ENCODE assay signal across 1 cellular context in genomic region chr19:5403968-5404640, GRCh38.
TF ChIP-seq lines count a peak whose summit lies in the region.

No MANE protein-coding gene starts in this region.

TF ChIP-seq in HepG2, 621 proteins besides CTCF, POLR2A, EP300 and RAD21 (continued from another document and continues in another):
- TF ChIP-seq ZBTB39 (CRISPR knock-in tag; IDR thresholded peaks at IDR 0.05) (no peak), PAWR (CRISPR knock-in tag; IDR thresholded peaks at IDR 0.05; ENCODE audit: borderline replicate concordance) (no peak), ZSCAN9 (CRISPR knock-in tag; IDR thresholded peaks at IDR 0.05; ENCODE audit: borderline replicate concordance) (peak; percentile 99), FOSL1 (CRISPR knock-in tag; IDR thresholded peaks at IDR 0.05; ENCODE audit: borderline replicate concordance) (no peak), ZNF563 (CRISPR knock-in tag; IDR thresholded peaks at IDR 0.05) (0 out of 2 replicates have a peak, but pooled peaks have one; percentile 27), ZNF292 (CRISPR knock-in tag; IDR thresholded peaks at IDR 0.05; ENCODE audit: borderline replicate concordance, low read depth) (no peak), ZNF282 (IDR thresholded peaks at IDR 0.05; ENCODE audit: partially characterized antibody) (no peak), TIGD3 (CRISPR knock-in tag; IDR thresholded peaks at IDR 0.05; ENCODE audit: borderline replicate concordance) (no peak; the same call in 1 of the 2 replicates), HHEX (CRISPR knock-in tag; IDR thresholded peaks at IDR 0.05) (no peak), HNRNPLL (IDR thresholded peaks at IDR 0.05; ENCODE audit: low read depth, low read length, poor library complexity, severe bottlenecking) (no peak), ZFP82 (CRISPR knock-in tag; IDR thresholded peaks at IDR 0.05; ENCODE audit: borderline replicate concordance) (no peak), SUZ12 (IDR thresholded peaks at IDR 0.05; ENCODE audit: low read depth, low read length) (no peak), TEAD3 (CRISPR knock-in tag; optimal IDR thresholded peaks at IDR 0.05; ENCODE audit: borderline replicate concordance) (no peak), RNF2 (conservative IDR thresholded peaks at IDR 0.05; ENCODE audit: low read depth) (no peak), NFIC (IDR thresholded peaks at IDR 0.05; ENCODE audit: low read length) (no peak), ZNF3 (CRISPR knock-in tag; IDR thresholded peaks at IDR 0.05) (0 out of 2 replicates have a peak, but pooled peaks have one; percentile 26), CHD4 (IDR thresholded peaks at IDR 0.05; ENCODE audit: borderline replicate concordance, low read length) (no peak), NFKBIZ (CRISPR knock-in tag; IDR thresholded peaks at IDR 0.05) (peak; percentile 87; the same call in 1 of the 2 replicates), KLF6 (CRISPR knock-in tag; IDR thresholded peaks at IDR 0.05) (peak; percentile 99), SIN3A (IDR thresholded peaks at IDR 0.05; ENCODE audit: borderline replicate concordance, low read depth, low read length) (no peak), TRIM22 (IDR thresholded peaks at IDR 0.05) (no peak), PRPF4 (IDR thresholded peaks at IDR 0.05; ENCODE audit: low read depth, low read length, poor library complexity, severe bottlenecking) (no peak), KLF16 (CRISPR knock-in tag; IDR thresholded peaks at IDR 0.05) (peak in 1 of 2 experiments; percentile 94; a peak in 2 of 4 replicates), TOPORS (CRISPR knock-in tag; IDR thresholded peaks at IDR 0.05) (no peak), PHF8 (CRISPR knock-in tag; IDR thresholded peaks at IDR 0.05) (no peak)
- TF ChIP-seq, protein P1, sequence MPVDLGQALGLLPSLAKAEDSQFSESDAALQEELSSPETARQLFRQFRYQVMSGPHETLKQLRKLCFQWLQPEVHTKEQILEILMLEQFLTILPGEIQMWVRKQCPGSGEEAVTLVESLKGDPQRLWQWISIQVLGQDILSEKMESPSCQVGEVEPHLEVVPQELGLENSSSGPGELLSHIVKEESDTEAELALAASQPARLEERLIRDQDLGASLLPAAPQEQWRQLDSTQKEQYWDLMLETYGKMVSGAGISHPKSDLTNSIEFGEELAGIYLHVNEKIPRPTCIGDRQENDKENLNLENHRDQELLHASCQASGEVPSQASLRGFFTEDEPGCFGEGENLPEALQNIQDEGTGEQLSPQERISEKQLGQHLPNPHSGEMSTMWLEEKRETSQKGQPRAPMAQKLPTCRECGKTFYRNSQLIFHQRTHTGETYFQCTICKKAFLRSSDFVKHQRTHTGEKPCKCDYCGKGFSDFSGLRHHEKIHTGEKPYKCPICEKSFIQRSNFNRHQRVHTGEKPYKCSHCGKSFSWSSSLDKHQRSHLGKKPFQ (CRISPR knock-in tag; IDR thresholded peaks at IDR 0.05; ENCODE audit: insufficient replicate concordance), result no peak
- TF ChIP-seq, protein P2, sequence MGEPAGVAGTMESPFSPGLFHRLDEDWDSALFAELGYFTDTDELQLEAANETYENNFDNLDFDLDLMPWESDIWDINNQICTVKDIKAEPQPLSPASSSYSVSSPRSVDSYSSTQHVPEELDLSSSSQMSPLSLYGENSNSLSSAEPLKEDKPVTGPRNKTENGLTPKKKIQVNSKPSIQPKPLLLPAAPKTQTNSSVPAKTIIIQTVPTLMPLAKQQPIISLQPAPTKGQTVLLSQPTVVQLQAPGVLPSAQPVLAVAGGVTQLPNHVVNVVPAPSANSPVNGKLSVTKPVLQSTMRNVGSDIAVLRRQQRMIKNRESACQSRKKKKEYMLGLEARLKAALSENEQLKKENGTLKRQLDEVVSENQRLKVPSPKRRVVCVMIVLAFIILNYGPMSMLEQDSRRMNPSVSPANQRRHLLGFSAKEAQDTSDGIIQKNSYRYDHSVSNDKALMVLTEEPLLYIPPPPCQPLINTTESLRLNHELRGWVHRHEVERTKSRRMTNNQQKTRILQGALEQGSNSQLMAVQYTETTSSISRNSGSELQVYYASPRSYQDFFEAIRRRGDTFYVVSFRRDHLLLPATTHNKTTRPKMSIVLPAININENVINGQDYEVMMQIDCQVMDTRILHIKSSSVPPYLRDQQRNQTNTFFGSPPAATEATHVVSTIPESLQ (CRISPR knock-in tag; conservative IDR thresholded peaks at IDR 0.05), result 0 out of 2 replicates have a peak, but pooled peaks have one; percentile 92
- TF ChIP-seq, protein P3, sequence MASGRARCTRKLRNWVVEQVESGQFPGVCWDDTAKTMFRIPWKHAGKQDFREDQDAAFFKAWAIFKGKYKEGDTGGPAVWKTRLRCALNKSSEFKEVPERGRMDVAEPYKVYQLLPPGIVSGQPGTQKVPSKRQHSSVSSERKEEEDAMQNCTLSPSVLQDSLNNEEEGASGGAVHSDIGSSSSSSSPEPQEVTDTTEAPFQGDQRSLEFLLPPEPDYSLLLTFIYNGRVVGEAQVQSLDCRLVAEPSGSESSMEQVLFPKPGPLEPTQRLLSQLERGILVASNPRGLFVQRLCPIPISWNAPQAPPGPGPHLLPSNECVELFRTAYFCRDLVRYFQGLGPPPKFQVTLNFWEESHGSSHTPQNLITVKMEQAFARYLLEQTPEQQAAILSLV (CRISPR knock-in tag; IDR thresholded peaks at IDR 0.05; ENCODE audit: borderline replicate concordance), result 0 out of 2 replicates have a peak, but pooled peaks have one; percentile 48
- TF ChIP-seq, protein P4, sequence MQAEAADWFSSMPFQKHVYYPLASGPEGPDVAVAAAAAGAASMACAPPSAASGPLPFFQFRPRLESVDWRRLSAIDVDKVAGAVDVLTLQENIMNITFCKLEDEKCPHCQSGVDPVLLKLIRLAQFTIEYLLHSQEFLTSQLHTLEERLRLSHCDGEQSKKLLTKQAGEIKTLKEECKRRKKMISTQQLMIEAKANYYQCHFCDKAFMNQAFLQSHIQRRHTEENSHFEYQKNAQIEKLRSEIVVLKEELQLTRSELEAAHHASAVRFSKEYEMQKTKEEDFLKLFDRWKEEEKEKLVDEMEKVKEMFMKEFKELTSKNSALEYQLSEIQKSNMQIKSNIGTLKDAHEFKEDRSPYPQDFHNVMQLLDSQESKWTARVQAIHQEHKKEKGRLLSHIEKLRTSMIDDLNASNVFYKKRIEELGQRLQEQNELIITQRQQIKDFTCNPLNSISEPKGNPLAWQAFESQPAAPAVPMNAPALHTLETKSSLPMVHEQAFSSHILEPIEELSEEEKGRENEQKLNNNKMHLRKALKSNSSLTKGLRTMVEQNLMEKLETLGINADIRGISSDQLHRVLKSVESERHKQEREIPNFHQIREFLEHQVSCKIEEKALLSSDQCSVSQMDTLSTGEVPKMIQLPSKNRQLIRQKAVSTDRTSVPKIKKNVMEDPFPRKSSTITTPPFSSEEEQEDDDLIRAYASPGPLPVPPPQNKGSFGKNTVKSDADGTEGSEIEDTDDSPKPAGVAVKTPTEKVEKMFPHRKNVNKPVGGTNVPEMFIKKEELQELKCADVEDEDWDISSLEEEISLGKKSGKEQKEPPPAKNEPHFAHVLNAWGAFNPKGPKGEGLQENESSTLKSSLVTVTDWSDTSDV (CRISPR knock-in tag; IDR thresholded peaks at IDR 0.05), result no peak
- TF ChIP-seq, protein P5, sequence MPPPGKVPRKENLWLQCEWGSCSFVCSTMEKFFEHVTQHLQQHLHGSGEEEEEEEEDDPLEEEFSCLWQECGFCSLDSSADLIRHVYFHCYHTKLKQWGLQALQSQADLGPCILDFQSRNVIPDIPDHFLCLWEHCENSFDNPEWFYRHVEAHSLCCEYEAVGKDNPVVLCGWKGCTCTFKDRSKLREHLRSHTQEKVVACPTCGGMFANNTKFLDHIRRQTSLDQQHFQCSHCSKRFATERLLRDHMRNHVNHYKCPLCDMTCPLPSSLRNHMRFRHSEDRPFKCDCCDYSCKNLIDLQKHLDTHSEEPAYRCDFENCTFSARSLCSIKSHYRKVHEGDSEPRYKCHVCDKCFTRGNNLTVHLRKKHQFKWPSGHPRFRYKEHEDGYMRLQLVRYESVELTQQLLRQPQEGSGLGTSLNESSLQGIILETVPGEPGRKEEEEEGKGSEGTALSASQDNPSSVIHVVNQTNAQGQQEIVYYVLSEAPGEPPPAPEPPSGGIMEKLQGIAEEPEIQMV (CRISPR knock-in tag; IDR thresholded peaks at IDR 0.05; ENCODE audit: low read depth), result peak; percentile 47; the same call in 1 of the 2 replicates
- TF ChIP-seq, protein P6, sequence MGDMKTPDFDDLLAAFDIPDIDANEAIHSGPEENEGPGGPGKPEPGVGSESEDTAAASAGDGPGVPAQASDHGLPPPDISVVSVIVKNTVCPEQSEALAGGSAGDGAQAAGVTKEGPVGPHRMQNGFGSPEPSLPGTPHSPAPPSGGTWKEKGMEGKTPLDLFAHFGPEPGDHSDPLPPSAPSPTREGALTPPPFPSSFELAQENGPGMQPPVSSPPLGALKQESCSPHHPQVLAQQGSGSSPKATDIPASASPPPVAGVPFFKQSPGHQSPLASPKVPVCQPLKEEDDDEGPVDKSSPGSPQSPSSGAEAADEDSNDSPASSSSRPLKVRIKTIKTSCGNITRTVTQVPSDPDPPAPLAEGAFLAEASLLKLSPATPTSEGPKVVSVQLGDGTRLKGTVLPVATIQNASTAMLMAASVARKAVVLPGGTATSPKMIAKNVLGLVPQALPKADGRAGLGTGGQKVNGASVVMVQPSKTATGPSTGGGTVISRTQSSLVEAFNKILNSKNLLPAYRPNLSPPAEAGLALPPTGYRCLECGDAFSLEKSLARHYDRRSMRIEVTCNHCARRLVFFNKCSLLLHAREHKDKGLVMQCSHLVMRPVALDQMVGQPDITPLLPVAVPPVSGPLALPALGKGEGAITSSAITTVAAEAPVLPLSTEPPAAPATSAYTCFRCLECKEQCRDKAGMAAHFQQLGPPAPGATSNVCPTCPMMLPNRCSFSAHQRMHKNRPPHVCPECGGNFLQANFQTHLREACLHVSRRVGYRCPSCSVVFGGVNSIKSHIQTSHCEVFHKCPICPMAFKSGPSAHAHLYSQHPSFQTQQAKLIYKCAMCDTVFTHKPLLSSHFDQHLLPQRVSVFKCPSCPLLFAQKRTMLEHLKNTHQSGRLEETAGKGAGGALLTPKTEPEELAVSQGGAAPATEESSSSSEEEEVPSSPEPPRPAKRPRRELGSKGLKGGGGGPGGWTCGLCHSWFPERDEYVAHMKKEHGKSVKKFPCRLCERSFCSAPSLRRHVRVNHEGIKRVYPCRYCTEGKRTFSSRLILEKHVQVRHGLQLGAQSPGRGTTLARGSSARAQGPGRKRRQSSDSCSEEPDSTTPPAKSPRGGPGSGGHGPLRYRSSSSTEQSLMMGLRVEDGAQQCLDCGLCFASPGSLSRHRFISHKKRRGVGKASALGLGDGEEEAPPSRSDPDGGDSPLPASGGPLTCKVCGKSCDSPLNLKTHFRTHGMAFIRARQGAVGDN (CRISPR knock-in tag; IDR thresholded peaks at IDR 0.05), result peak; percentile 20; the same call in 1 of the 2 replicates
